Comparison of ENCODE assay signal across 1 cellular context in the genomic region with DNA sequence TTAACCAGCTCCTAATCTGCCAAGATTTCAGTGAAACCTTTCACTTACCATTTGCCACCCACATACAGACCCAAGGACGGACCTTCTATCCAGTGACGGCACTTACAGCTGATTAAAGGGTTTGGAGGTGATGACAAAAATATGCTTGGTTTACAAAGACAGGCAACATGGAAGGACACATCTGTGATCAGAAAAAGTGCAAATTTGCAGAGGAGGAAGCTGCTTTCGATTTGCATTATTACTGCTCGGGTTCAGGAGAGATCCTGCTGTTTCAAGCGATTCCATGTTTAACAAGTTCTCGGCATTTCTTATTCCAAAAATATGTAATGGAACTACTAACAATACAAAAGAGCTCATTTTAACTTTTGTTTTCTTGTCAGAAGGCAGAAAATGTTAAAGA.
A peak's percentile ranks its signal among the peaks of the same experiment; 100 is the strongest.
TF ChIP-seq lines count a peak whose summit lies in the region.

No MANE protein-coding gene starts in this region.

TF ChIP-seq in K562, 482 proteins besides CTCF, POLR2A, EP300 and RAD21 (continued from another document):
- TF ChIP-seq IRF9 (tag; IDR thresholded peaks at IDR 0.05), result no peak
- peak; percentile 56 for TF ChIP-seq BMI1 (IDR thresholded peaks at IDR 0.05; ENCODE audit: low read length)
- peak; percentile 69 for TF ChIP-seq CBX8 (IDR thresholded peaks at IDR 0.05; ENCODE audit: borderline replicate concordance, extremely low read depth, low read depth, low read length, poor library complexity, severe bottlenecking)
- TF ChIP-seq RNF2 (IDR thresholded peaks at IDR 0.05), result peak; percentile 15; the same call in 1 of the 2 replicates
